In the genomic region with DNA sequence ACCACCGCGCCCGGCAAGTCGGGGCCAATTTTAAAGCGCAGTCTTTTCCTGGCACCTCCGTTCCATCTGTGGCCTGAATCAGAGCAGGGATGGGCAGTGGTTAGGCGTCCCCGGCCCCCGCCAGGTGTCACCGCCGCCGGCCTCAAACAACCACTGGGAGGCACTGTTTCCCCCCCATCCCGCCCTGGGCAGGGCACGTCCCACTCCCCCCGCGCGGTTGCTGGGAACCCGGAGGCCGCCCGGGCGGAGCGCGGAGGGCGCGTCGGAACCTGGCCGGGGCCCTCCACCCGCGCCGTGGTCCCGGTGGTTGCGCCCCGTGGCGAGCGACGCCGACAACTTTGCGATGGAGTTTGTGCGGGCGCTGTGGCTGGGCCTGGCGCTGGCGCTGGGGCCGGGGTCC, we compare ENCODE assay signal across 8 cellular contexts. TPM values are rescaled to one million over a fixed set of nuclear protein-coding genes. Genes with fewer than 3 reads are reported as not detected.
DNase-seq lines count a peak whose midpoint lies in the region; ATAC-seq, FAIRE-seq and TF ChIP-seq lines count a peak whose summit lies in the region.

A gene with protein sequence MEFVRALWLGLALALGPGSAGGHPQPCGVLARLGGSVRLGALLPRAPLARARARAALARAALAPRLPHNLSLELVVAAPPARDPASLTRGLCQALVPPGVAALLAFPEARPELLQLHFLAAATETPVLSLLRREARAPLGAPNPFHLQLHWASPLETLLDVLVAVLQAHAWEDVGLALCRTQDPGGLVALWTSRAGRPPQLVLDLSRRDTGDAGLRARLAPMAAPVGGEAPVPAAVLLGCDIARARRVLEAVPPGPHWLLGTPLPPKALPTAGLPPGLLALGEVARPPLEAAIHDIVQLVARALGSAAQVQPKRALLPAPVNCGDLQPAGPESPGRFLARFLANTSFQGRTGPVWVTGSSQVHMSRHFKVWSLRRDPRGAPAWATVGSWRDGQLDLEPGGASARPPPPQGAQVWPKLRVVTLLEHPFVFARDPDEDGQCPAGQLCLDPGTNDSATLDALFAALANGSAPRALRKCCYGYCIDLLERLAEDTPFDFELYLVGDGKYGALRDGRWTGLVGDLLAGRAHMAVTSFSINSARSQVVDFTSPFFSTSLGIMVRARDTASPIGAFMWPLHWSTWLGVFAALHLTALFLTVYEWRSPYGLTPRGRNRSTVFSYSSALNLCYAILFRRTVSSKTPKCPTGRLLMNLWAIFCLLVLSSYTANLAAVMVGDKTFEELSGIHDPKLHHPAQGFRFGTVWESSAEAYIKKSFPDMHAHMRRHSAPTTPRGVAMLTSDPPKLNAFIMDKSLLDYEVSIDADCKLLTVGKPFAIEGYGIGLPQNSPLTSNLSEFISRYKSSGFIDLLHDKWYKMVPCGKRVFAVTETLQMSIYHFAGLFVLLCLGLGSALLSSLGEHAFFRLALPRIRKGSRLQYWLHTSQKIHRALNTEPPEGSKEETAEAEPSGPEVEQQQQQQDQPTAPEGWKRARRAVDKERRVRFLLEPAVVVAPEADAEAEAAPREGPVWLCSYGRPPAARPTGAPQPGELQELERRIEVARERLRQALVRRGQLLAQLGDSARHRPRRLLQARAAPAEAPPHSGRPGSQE (plus strand): TSS at position 325 of the 400 bp plus-strand sequence. CDS start 19 bp downstream, at position 344.

- peaks cover 21 to 32% (median 28%) of the 10 kb centered on the region in 10 experiments for H3K4me1 ChIP-seq in BLaER1 treated with 17β-estradiol and CSF1 and Interleukin-3, amounts not matched to agents 10 nM and 100 nM
- H3K4me1 ChIP-seq in breast epithelium (no peaks in the 10 kb centered on the region), liver (ENCODE audit: control insufficient read depth in 4 of 4, insufficient read depth in 4 of 4, low read length in 3 of 4) (peaks cover 11 to 25% (median 18%) of the 10 kb centered on the region in 4 donors)

- DNase-seq in HTR-8/SVneo (ENCODE audit: insufficient read length, low spot score) (peak; percentile 82), breast epithelium (ENCODE audit: low spot score in 2 of 2) (peak in 1 of 2 donors; percentile 69)
- DNase-seq in stimulated activated CD8-positive, alpha-beta memory T cell treated with anti-CD3 and anti-CD28 coated beads, Interleukin-7, amount 100 ng/mL, for 4 hours (ENCODE audit: low read depth in 2 of 2) = peak; percentile 35 to 47

- ATAC-seq in GM18909 (IDR thresholded peaks at IDR 0.05; ENCODE audit: poor library complexity, unreplicated experiment) = no peak
- no peak for ATAC-seq in HG03378 (IDR thresholded peaks at IDR 0.05; ENCODE audit: unreplicated experiment)

- no peaks in the 10 kb centered on the region for H3K9me3 ChIP-seq in BLaER1 treated with 17β-estradiol and CSF1 and Interleukin-3, amounts not matched to agents 10 nM and 100 nM (replicated peaks in 1 of 11)
- H3K9me3 ChIP-seq in breast epithelium (no peaks in the 10 kb centered on the region), liver (ENCODE audit: control insufficient read depth in 4 of 4, low read length in 3 of 4) (no peaks in the 10 kb centered on the region)

- H3K27me3 ChIP-seq in BLaER1 treated with 17β-estradiol and CSF1 and Interleukin-3, amounts not matched to agents 10 nM and 100 nM = peaks cover 84 to 92% (median 89%) of the 10 kb centered on the region in 11 experiments
- H3K27me3 ChIP-seq in breast epithelium = peaks cover 16 to 79% of the 10 kb centered on the region in 2 donors
- H3K27me3 ChIP-seq in liver (ENCODE audit: control insufficient read depth in 4 of 4, insufficient read depth in 4 of 4, low read length in 3 of 4) = peaks cover 0 to 4% (median 3%) of the 10 kb centered on the region in 4 donors

- peaks cover 0 to 80% (median 39%) of the 10 kb centered on the region in 11 experiments; a peak in 21 of 22 replicates for H4K20me1 ChIP-seq in BLaER1 treated with 17β-estradiol and CSF1 and Interleukin-3, amounts not matched to agents 10 nM and 100 nM

- TF ChIP-seq CTCF in VCaP (conservative IDR thresholded peaks at IDR 0.05) (peak; percentile 75), breast epithelium (IDR thresholded peaks at IDR 0.05) (peak in 2 of 3 donors; percentile 18 to 30), liver (IDR thresholded peaks at IDR 0.05; ENCODE audit: low read depth, low read length, missing input control) (peak; percentile 25)

- 4% methylated on average over 43 of the region's 43 CpGs for WGBS in liver

- intact Hi-C loops in breast epithelium (cut with DNase I; ENCODE audit: low total_unique reads) = no loop called here

- peak in 1 of 2 donors; percentile 50 for TF ChIP-seq RAD21 in liver (IDR thresholded peaks at IDR 0.05)

- peaks cover 0 to 5% (median 0%) of the 10 kb centered on the region in 11 experiments; a peak in 2 of 22 replicates for H3K36me3 ChIP-seq in BLaER1 treated with 17β-estradiol and CSF1 and Interleukin-3, amounts not matched to agents 10 nM and 100 nM
- H3K36me3 ChIP-seq in breast epithelium = no peaks in the 10 kb centered on the region
- H3K36me3 ChIP-seq in liver (ENCODE audit: control insufficient read depth in 4 of 4, insufficient read depth in 3 of 4, low read depth in 1 of 4, low read length in 3 of 4) = no peaks in the 10 kb centered on the region

- peak within 1 kb of the TSS in 5 of 11 experiments; percentile 9 to 59 (median 32); a peak in 6 of 22 replicates for H3K9ac ChIP-seq in BLaER1 treated with 17β-estradiol and CSF1 and Interleukin-3, amounts not matched to agents 10 nM and 100 nM
- no peak within 1 kb of the TSS for H3K9ac ChIP-seq in liver (ENCODE audit: low read depth in 1 of 2, low read length in 2 of 2)

- FAIRE-seq in HTR-8/SVneo (lab: Jason Lieb, UNC) = no peak

- no peak for TF ChIP-seq POLR2A in breast epithelium (IDR thresholded peaks at IDR 0.05)

- peak within 1 kb of the TSS; percentile 51 to 90 (median 73) for H3K4me2 ChIP-seq in BLaER1 treated with 17β-estradiol and CSF1 and Interleukin-3, amounts not matched to agents 10 nM and 100 nM

- H3K27ac ChIP-seq in BLaER1 treated with 17β-estradiol and CSF1 and Interleukin-3, amounts not matched to agents 10 nM and 100 nM = no peak within 1 kb of the TSS
- H3K27ac ChIP-seq in VCaP = no peak within 1 kb of the TSS
- no peak within 1 kb of the TSS for H3K27ac ChIP-seq in breast epithelium
- H3K27ac ChIP-seq in liver (ENCODE audit: low read depth in 1 of 2, low read length in 2 of 2) = no peak within 1 kb of the TSS

- H3K4me3 ChIP-seq in BLaER1 treated with 17β-estradiol and CSF1 and Interleukin-3, amounts not matched to agents 10 nM and 100 nM = peak within 1 kb of the TSS; percentile 31 to 63 (median 46); a peak in 16 of 20 replicates
- H3K4me3 ChIP-seq in breast epithelium (peak within 1 kb of the TSS in 2 of 3 donors; percentile 25 to 59), liver (ENCODE audit: low read depth in 1 of 3, low read length in 3 of 3) (peak within 1 kb of the TSS in 1 of 3 donors; percentile 26)

TF ChIP-seq in liver, 16 proteins besides CTCF, POLR2A, EP300 and RAD21:
- TF ChIP-seq GABPA (IDR thresholded peaks at IDR 0.05 in 1 of 2, conservative IDR thresholded peaks at IDR 0.05 in 1 of 2) (no peak), FOXA2 (IDR thresholded peaks at IDR 0.05) (no peak), JUND (IDR thresholded peaks at IDR 0.05) (no peak), SP1 (IDR thresholded peaks at IDR 0.05) (no peak)

RNA-seq across cellular contexts. Expression of the gene that starts here (rescaled TPM):
- total RNA-seq in breast epithelium (1 to 10 TPM in 1 of 3 donors, not detected in 2; 2.6 TPM), liver (under 1 TPM in 1 of 2 donors, not detected in 1; 0.05 TPM)
- polyA plus RNA-seq in liver = not detected

Comparison
In these comparisons a context has a peak if more than half of its experiments do, and no peak if none do; other contexts are left out.
1. CTCF ChIP-seq: peak in every context shown above with its lines; median percentile 75 in VCaP; 25 in liver; 24 in breast epithelium.